8 cellular contexts compared by ENCODE assay signal in genomic region chr20:18588554-18589043, GRCh38. TPM values are rescaled to one million over a fixed set of nuclear protein-coding genes. Genes with fewer than 3 reads are reported as not detected.
DNase-seq lines count a peak whose midpoint lies in the region; ATAC-seq and TF ChIP-seq lines count a peak whose summit lies in the region.

No MANE protein-coding gene starts in this region.

- peak overlapping the region; percentile 79; the same call in 1 of the 2 replicates for H2AFZ ChIP-seq in GM23338

- peak overlapping the region; percentile 87 for H3K4me3 Mint-ChIP-seq in GM23338

- no peak for TF ChIP-seq CTCF in C4-2B (conservative IDR thresholded peaks at IDR 0.05)
- TF ChIP-seq CTCF in GM23338 (conservative IDR thresholded peaks at IDR 0.05; ENCODE audit: low read depth in 2 of 2) = 0 out of 4 replicates have a peak, but pooled peaks of 1 of the 2 experiments have one; percentile 4
- TF ChIP-seq CTCF in VCaP (conservative IDR thresholded peaks at IDR 0.05) = no peak
- TF ChIP-seq CTCF in foreskin keratinocyte (conservative IDR thresholded peaks at IDR 0.05) = no peak

- peaks cover 3% of the 10 kb centered on the region; the same call in 1 of the 2 replicates for H3F3A ChIP-seq in GM23338 (replicated peaks; ENCODE audit: low read depth)

- ATAC-seq in GM23338 (peak; percentile 17), foreskin keratinocyte (no peak), left lobe of liver (no peak)

- peak; percentile 50 for DNase-seq in GM23338 (ENCODE audit: low spot score)
- no peak for DNase-seq in foreskin keratinocyte
- DNase-seq in skeletal muscle cell (ENCODE audit: low read depth) = no peak
- no peak for DNase-seq in left lobe of liver (ENCODE audit: low spot score)
- no peak for DNase-seq in NCI-H526 treated with DMSO at 0.1 percent for 48 hours (lab: John Stamatoyannopoulos, UW)
- no peak for DNase-seq in NCI-H1436 treated with DMSO at 0.1 percent for 48 hours (lab: John Stamatoyannopoulos, UW)

- H4K20me1 ChIP-seq in GM23338 (replicated peaks; ENCODE audit: insufficient read depth) = no peaks in the 10 kb centered on the region

- H3K9me2 ChIP-seq in GM23338 (ENCODE audit: insufficient read depth) = peaks cover 5% of the 10 kb centered on the region; the same call in 1 of the 2 replicates

- H3K4me1 ChIP-seq in GM23338 (ENCODE audit: insufficient read depth) (peaks cover 41% of the 10 kb centered on the region), foreskin keratinocyte (peaks cover 10% of the 10 kb centered on the region)

- peaks cover 33% of the 10 kb centered on the region for H3K79me2 ChIP-seq in GM23338 (replicated peaks; ENCODE audit: insufficient read depth)

- 0 out of 2 replicates have a peak overlapping the region, but pooled peaks have one; percentile 77 for H3K27ac Mint-ChIP-seq in GM23338

- H3K4me3 ChIP-seq in GM23338 = peak overlapping the region; percentile 85
- peak overlapping the region; percentile 69 for H3K4me3 ChIP-seq in skeletal muscle cell (ENCODE audit: low read depth, low read length)

- H3K9me3 Mint-ChIP-seq in GM23338 = no peaks in the 10 kb centered on the region

- H3K36me3 Mint-ChIP-seq in GM23338 (ENCODE audit: low read depth) = no peaks in the 10 kb centered on the region; the same call in 1 of the 3 replicates

- H3K27me3 ChIP-seq in GM23338 (ENCODE audit: insufficient read depth) = no peaks in the 10 kb centered on the region
- H3K27me3 ChIP-seq in foreskin keratinocyte = no peaks in the 10 kb centered on the region

- H3K27me3 Mint-ChIP-seq in GM23338 (ENCODE audit: insufficient read depth, low read depth, poor library complexity) = peaks cover 3% of the 10 kb centered on the region

- peak overlapping the region; percentile 91 for H3K4me2 ChIP-seq in GM23338

- peaks cover 43% of the 10 kb centered on the region for H3K4me1 Mint-ChIP-seq in GM23338

- H3K36me3 ChIP-seq in GM23338 (ENCODE audit: insufficient read depth) = no peaks in the 10 kb centered on the region

- H3K27ac ChIP-seq in C4-2B = peak overlapping the region; percentile 70
- peak overlapping the region; percentile 63; the same call in 1 of the 2 replicates for H3K27ac ChIP-seq in GM23338 (ENCODE audit: low read depth)
- peak overlapping the region; percentile 79 for H3K27ac ChIP-seq in VCaP
- peak overlapping the region; percentile 41 for H3K27ac ChIP-seq in foreskin keratinocyte

TF ChIP-seq in GM23338, 12 proteins besides CTCF, POLR2A, EP300 and RAD21 (continues in another document):
- TF ChIP-seq STAT1 (IDR thresholded peaks at IDR 0.05; ENCODE audit: unreplicated experiment) = no peak
- TF ChIP-seq ZNF331 (CRISPR knock-in tag; IDR thresholded peaks at IDR 0.05; ENCODE audit: low read depth) = no peak
- TF ChIP-seq ZNF114 (CRISPR knock-in tag; IDR thresholded peaks at IDR 0.05) = no peak
- TF ChIP-seq POLR2AphosphoS5 (IDR thresholded peaks at IDR 0.05; ENCODE audit: low read depth) = no peak
- TF ChIP-seq CREB1 (CRISPR knock-in tag; IDR thresholded peaks at IDR 0.05; ENCODE audit: low read depth) = no peak
- no peak for TF ChIP-seq REST (IDR thresholded peaks at IDR 0.05; ENCODE audit: unreplicated experiment)
- TF ChIP-seq EZH2phosphoT487 (IDR thresholded peaks at IDR 0.05; ENCODE audit: unreplicated experiment) = no peak
- no peak for TF ChIP-seq ETS1 (IDR thresholded peaks at IDR 0.05)
- TF ChIP-seq EZH2 (IDR thresholded peaks at IDR 0.05; ENCODE audit: low read depth, unreplicated experiment) = no peak
- no peak for TF ChIP-seq JUNB (IDR thresholded peaks at IDR 0.05; ENCODE audit: unreplicated experiment)
- TF ChIP-seq NANOG (IDR thresholded peaks at IDR 0.05; ENCODE audit: borderline replicate concordance) = no peak

RNA-seq across cellular contexts. Expression of gene DTD1, which starts 0.7 kb away (rescaled TPM):
- 69.8 and 82.7 TPM in 2 replicates for total RNA-seq in GM23338 (2014; rRNA removed; shearing (Covaris generic))
- 65.6 and 74.0 TPM in 2 replicates for polyA plus RNA-seq in GM23338 (2016; fragmentation: Nextera tagmentation; extraction: Ambion mirVana)
- 82.1 TPM in 2 replicates for total RNA-seq in foreskin keratinocyte
- polyA plus RNA-seq in foreskin keratinocyte = 80.8 and 84.0 TPM in 2 replicates
- total RNA-seq in left lobe of liver = 5.6 TPM

RNA-seq across cellular contexts. Expression of gene SMIM26, which starts 21.4 kb away (rescaled TPM):
- 94.3 and 108 TPM in 2 replicates for total RNA-seq in GM23338 (2014; rRNA removed; shearing (Covaris generic))
- 308 and 363 TPM in 2 replicates for polyA plus RNA-seq in GM23338 (2016; fragmentation: Nextera tagmentation; extraction: Ambion mirVana)
- 61.2 and 62.6 TPM in 2 replicates for total RNA-seq in foreskin keratinocyte
- polyA plus RNA-seq in foreskin keratinocyte = 80.1 and 84.6 TPM in 2 replicates
- total RNA-seq in left lobe of liver = 35.4 TPM

Comparison
In these comparisons a context has a peak if more than half of its experiments do, and no peak if none do; other contexts are left out.
1. RNA of gene DTD1, which starts 0.7 kb away (total RNA-seq): 82.1 TPM in foreskin keratinocyte and 69.8 to 82.7 TPM in GM23338; 5.6 TPM in left lobe of liver (single experiment); every median in the first group is over 10 times any median in the second.
2. Peak in every context shown above with its lines, with median percentiles within 50 percentile points of each other: H3K27ac ChIP-seq.